ENCODE assay signal across 8 cellular contexts in the genomic region with DNA sequence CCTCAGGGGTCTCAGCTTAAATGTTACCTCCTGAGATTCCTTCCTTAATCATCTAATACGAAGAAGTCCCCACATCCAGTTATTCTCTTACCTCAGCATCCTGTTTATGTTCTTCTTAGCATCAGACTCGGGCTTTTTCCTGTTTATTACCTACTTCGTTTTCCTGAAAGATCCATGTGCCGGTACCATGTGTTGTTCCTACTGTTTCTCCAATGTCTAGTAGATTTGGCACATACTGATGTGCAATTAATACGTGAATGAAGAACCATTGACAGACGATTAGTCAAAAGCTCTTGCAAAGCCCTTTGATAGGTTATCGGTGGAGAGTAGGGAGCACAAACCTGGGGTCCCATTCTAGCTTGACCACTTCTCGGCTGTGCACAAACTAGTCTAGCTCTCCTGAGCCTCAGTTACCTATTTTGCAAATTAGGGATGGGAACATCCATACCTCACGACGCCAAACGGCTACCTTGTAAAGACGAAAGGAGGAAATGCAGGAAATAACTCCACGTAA. TPM values are rescaled to one million over a fixed set of nuclear protein-coding genes. Genes with fewer than 3 reads are reported as not detected.
A peak's percentile ranks its signal among the peaks of the same experiment; 100 is the strongest.
DNase-seq lines count a peak whose midpoint lies in the region; ATAC-seq lines count a peak whose summit lies in the region.

No MANE protein-coding gene starts in this region.

- peak overlapping the region; percentile 89 for H3K4me3 Mint-ChIP-seq in dendritic cell treated with granulocyte-macrophage colony-stimulating factor and Interleukin-4, amounts not matched to agents 40 ng/mL and 50 ng/mL, for 4 days
- peak overlapping the region; percentile 94 to 99 (median 97) for H3K4me3 Mint-ChIP-seq in naive thymus-derived CD8-positive, alpha-beta T cell

- H3K9me3 Mint-ChIP-seq in dendritic cell treated with granulocyte-macrophage colony-stimulating factor and Interleukin-4, amounts not matched to agents 40 ng/mL and 50 ng/mL, for 4 days, result no peaks in the 10 kb centered on the region
- peaks cover 0 to under 1% (median 0%) of the 10 kb centered on the region in 9 donors for H3K9me3 Mint-ChIP-seq in naive thymus-derived CD8-positive, alpha-beta T cell

- no peaks in the 10 kb centered on the region for H3K27me3 Mint-ChIP-seq in dendritic cell treated with granulocyte-macrophage colony-stimulating factor and Interleukin-4, amounts not matched to agents 40 ng/mL and 50 ng/mL, for 4 days
- H3K27me3 Mint-ChIP-seq in naive thymus-derived CD8-positive, alpha-beta T cell, result peaks cover 0 to 3% (median 0%) of the 10 kb centered on the region in 5 donors

- POLR2A ChIA-PET in naive thymus-derived CD8-positive, alpha-beta T cell (lab: Charles Lee), result interaction anchor here (0.5 to 2.3 kb wide), 9 partner anchors 15 to 268 kb away, joined by 3 to 14 read pairs (median 4); partner anchors contain the start of genes ACAD10, BRAP, ERP29 and TMEM116

- DNase-seq in AG20443 (ENCODE audit: low spot score), result peak; percentile 20
- DNase-seq in NCI-H69 (lab: John Stamatoyannopoulos, UW), result peak; percentile 62
- DNase-seq in naive thymus-derived CD8-positive, alpha-beta T cell, result no peak
- DNase-seq in NOMO-1 (lab: John Stamatoyannopoulos, UW; ENCODE audit: unreplicated experiment in 2 of 2), result no peak
- no peak for DNase-seq in globus pallidus (ENCODE audit: low spot score)
- no peak for DNase-seq in SHP77 treated with DMSO at 0.1 percent for 48 hours (lab: John Stamatoyannopoulos, UW)

- intact Hi-C loops in dendritic cell treated with granulocyte-macrophage colony-stimulating factor and Interleukin-4, amounts not matched to agents 40 ng/mL and 50 ng/mL, for 4 days (cut with micrococcal nuclease), result no loop called here

- peaks cover 40% of the 10 kb centered on the region for H3K4me1 Mint-ChIP-seq in dendritic cell treated with granulocyte-macrophage colony-stimulating factor and Interleukin-4, amounts not matched to agents 40 ng/mL and 50 ng/mL, for 4 days (ENCODE audit: low read depth)
- H3K4me1 Mint-ChIP-seq in naive thymus-derived CD8-positive, alpha-beta T cell, result peaks cover 27 to 68% (median 59%) of the 10 kb centered on the region in 4 donors

- peaks cover 56% of the 10 kb centered on the region for H3K36me3 Mint-ChIP-seq in dendritic cell treated with granulocyte-macrophage colony-stimulating factor and Interleukin-4, amounts not matched to agents 40 ng/mL and 50 ng/mL, for 4 days (ENCODE audit: low read depth)
- peaks cover 0 to 30% (median 16%) of the 10 kb centered on the region in 3 donors for H3K36me3 Mint-ChIP-seq in naive thymus-derived CD8-positive, alpha-beta T cell

- peak; percentile 9 for ATAC-seq in GM21360 (IDR thresholded peaks at IDR 0.05; ENCODE audit: unreplicated experiment)
- no peak for ATAC-seq in naive thymus-derived CD8-positive, alpha-beta T cell

- peak overlapping the region; percentile 94 for H3K27ac Mint-ChIP-seq in dendritic cell treated with granulocyte-macrophage colony-stimulating factor and Interleukin-4, amounts not matched to agents 40 ng/mL and 50 ng/mL, for 4 days
- H3K27ac Mint-ChIP-seq in naive thymus-derived CD8-positive, alpha-beta T cell, result peak overlapping the region; percentile 96 to 100 (median 99)

RNA-seq across cellular contexts. Expression of gene MAPKAPK5, which starts 0.7 kb away (rescaled TPM):
- total RNA-seq in naive thymus-derived CD8-positive, alpha-beta T cell, result 10 to 100 TPM; 76.4 to 80.6 TPM
- polyA plus RNA-seq in naive thymus-derived CD8-positive, alpha-beta T cell, result 10 to 100 TPM; 25.8 to 54.2 (median 33.5) TPM

Comparison
In these comparisons a context has a peak if more than half of its experiments do, and no peak if none do; other contexts are left out.
1. DNase-seq: peak in AG20443 (single experiment) and NCI-H69 (single experiment); none in naive thymus-derived CD8-positive, alpha-beta T cell (0 of 10), NOMO-1 (0 of 2), globus pallidus (single experiment) and SHP77 treated with DMSO at 0.1 percent for 48 hours (single experiment).